In genomic region chr5:81605299-81605698, GRCh38 we compare ENCODE assay signal across 37 cellular contexts.
"Had no signal": no experiment of that assay in that cellular context is flagged by ENCODE, and none has a peak within 500 bp of the region (broad histone marks: within the 10 kb centered on the region; RNA-seq: fewer than 3 reads in every experiment).

No MANE protein-coding gene starts in this region.

- H3K27ac Mint-ChIP-seq: activated B cell treated with CpG ODN at 0.5 μM for 24 hours; activated CD8-positive, alpha-beta T cell treated with anti-CD3 and anti-CD28 coated beads for 36 hours; activated naive CD4-positive, alpha-beta T cell treated with anti-CD3 and anti-CD28 coated beads for 36 hours; activated naive CD4-positive, alpha-beta T cell treated with anti-CD3 and anti-CD28 coated beads, Interleukin-2, amount 50 U/mL, for 24 hours; activated naive CD8-positive, alpha-beta T cell treated with anti-CD3 and anti-CD28 coated beads for 36 hours; activated naive CD8-positive, alpha-beta T cell treated with anti-CD3 and anti-CD28 coated beads, Interleukin-2, amount 50 U/mL, for 24 hours; activated T-helper 1 cell treated with anti-CD3 and anti-CD28 coated beads, Interleukin-12 subunit alpha, Interleukin-12 subunit beta, Interleukin-2, Interleukin-4 antibody, amounts not matched to agents 30 ng/mL and 10 ng/mL and 1 ng/mL, durations not matched to agents 14 hours and 24 hours and 36 hours; activated T-helper 2 cell treated with anti-CD3 and anti-CD28 coated beads, Interferon-gamma antibody, Interleukin-2, Interleukin-4, amounts not matched to agents 10 μg/mL and 5 μg/mL and 100 μg/mL, durations not matched to agents 14 hours and 24 hours and 36 hours; effector memory CD8-positive, alpha-beta T cell; T-helper 17 cell; T-helper 2 cell treated with Interferon-gamma antibody and Interleukin-4, amounts not matched to agents 5 μg/mL and 100 μg/mL, for 36 hours had no signal

- H3K4me3 ChIP-seq: adrenal gland, body of pancreas, esophagus muscularis mucosa, gastrocnemius medialis, heart left ventricle had no signal

- FAIRE-seq: colon had no signal

- DNase-seq: activated B cell treated with CpG ODN at 0.5 μM for 24 hours; activated CD4-positive, alpha-beta T cell treated with anti-CD3 and anti-CD28 coated beads for 48 hours; activated CD4-positive, alpha-beta T cell treated with anti-CD3 and anti-CD28 coated beads, Interleukin-2, amount 50 U/mL, for 1 hour; activated CD4-positive, alpha-beta T cell treated with anti-CD3 and anti-CD28 coated beads, Interleukin-2, amount 50 U/mL, for 48 hours; activated CD8-positive, alpha-beta memory T cell treated with anti-CD3 and anti-CD28 coated beads for 24 hours; activated CD8-positive, alpha-beta memory T cell treated with anti-CD3 and anti-CD28 coated beads, Interleukin-2, amount 50 U/mL, for 4 hours; activated CD8-positive, alpha-beta T cell treated with anti-CD3 and anti-CD28 coated beads for 36 hours; activated effector memory CD4-positive, alpha-beta T cell treated with anti-CD3 and anti-CD28 coated beads, Interleukin-2, amount 50 U/mL, for 16 hours; activated naive CD4-positive, alpha-beta T cell treated with anti-CD3 and anti-CD28 coated beads for 36 hours; activated naive CD8-positive, alpha-beta T cell treated with anti-CD3 and anti-CD28 coated beads for 36 hours; activated naive CD8-positive, alpha-beta T cell treated with anti-CD3 and anti-CD28 coated beads, Interleukin-2, amount 50 U/mL, for 24 hours; activated T-cell treated with anti-CD3 and anti-CD28 coated beads, Interleukin-2, amount 50 U/mL, for 1 hour; activated T-cell treated with anti-CD3 and anti-CD28 coated beads, Interleukin-2, amount 50 U/mL, for 48 hours; adrenal gland; amygdala; aorta; body of pancreas; caudate nucleus; cortex of kidney; dermis blood vessel endothelial cell; effector CD4-positive, alpha-beta T cell; effector memory CD8-positive, alpha-beta T cell; erythroblast; foreskin keratinocyte; gastrocnemius medialis; glutamatergic neuron; heart left ventricle; T-helper 17 cell; T1000; WERI-Rb-1 had no signal

- H3K27me3 Mint-ChIP-seq: activated B cell treated with CpG ODN at 0.5 μM for 24 hours; activated CD8-positive, alpha-beta T cell treated with anti-CD3 and anti-CD28 coated beads for 36 hours; activated naive CD4-positive, alpha-beta T cell treated with anti-CD3 and anti-CD28 coated beads, Interleukin-2, amount 50 U/mL, for 24 hours; activated naive CD8-positive, alpha-beta T cell treated with anti-CD3 and anti-CD28 coated beads for 36 hours; activated naive CD8-positive, alpha-beta T cell treated with anti-CD3 and anti-CD28 coated beads, Interleukin-2, amount 50 U/mL, for 24 hours; effector memory CD8-positive, alpha-beta T cell; T-helper 17 cell had no signal

- H3K9me3 Mint-ChIP-seq: activated naive CD4-positive, alpha-beta T cell treated with anti-CD3 and anti-CD28 coated beads, Interleukin-2, amount 50 U/mL, for 24 hours; effector memory CD8-positive, alpha-beta T cell had no signal

- H3K27me3 ChIP-seq: adrenal gland, body of pancreas, esophagus muscularis mucosa, foreskin keratinocyte, gastrocnemius medialis, heart left ventricle had no signal

- H3K4me1 ChIP-seq: body of pancreas, foreskin keratinocyte, gastrocnemius medialis had no signal

- ATAC-seq: activated CD4-positive, CD25-positive, alpha-beta regulatory T cell treated with anti-CD3 and anti-CD28 coated beads, Interleukin-2, amount 50 U/mL, for 24 hours; activated CD8-positive, alpha-beta T cell treated with anti-CD3 and anti-CD28 coated beads for 36 hours; activated naive CD8-positive, alpha-beta T cell treated with anti-CD3 and anti-CD28 coated beads, Interleukin-2, amount 50 U/mL, for 24 hours; body of pancreas; effector memory CD8-positive, alpha-beta T cell; foreskin keratinocyte; gastrocnemius medialis; heart left ventricle; T-helper 17 cell had no signal

- H3K4me3 Mint-ChIP-seq: activated B cell treated with CpG ODN at 0.5 μM for 24 hours; activated CD8-positive, alpha-beta T cell treated with anti-CD3 and anti-CD28 coated beads for 36 hours; activated naive CD4-positive, alpha-beta T cell treated with anti-CD3 and anti-CD28 coated beads for 36 hours; activated naive CD4-positive, alpha-beta T cell treated with anti-CD3 and anti-CD28 coated beads, Interleukin-2, amount 50 U/mL, for 24 hours; activated naive CD8-positive, alpha-beta T cell treated with anti-CD3 and anti-CD28 coated beads for 36 hours; activated naive CD8-positive, alpha-beta T cell treated with anti-CD3 and anti-CD28 coated beads, Interleukin-2, amount 50 U/mL, for 24 hours; activated T-helper 1 cell treated with anti-CD3 and anti-CD28 coated beads, Interleukin-12 subunit alpha, Interleukin-12 subunit beta, Interleukin-2, Interleukin-4 antibody, amounts not matched to agents 30 ng/mL and 10 ng/mL and 1 ng/mL, durations not matched to agents 14 hours and 24 hours and 36 hours; effector memory CD8-positive, alpha-beta T cell; T-helper 17 cell; T-helper 2 cell treated with Interferon-gamma antibody and Interleukin-4, amounts not matched to agents 5 μg/mL and 100 μg/mL, for 36 hours had no signal

- H3K27ac ChIP-seq: adrenal gland, body of pancreas, esophagus muscularis mucosa, foreskin keratinocyte, gastrocnemius medialis, heart left ventricle, WERI-Rb-1 had no signal

- H3K36me3 ChIP-seq: WERI-Rb-1 had no signal

- H3K9me3 ChIP-seq: adrenal gland, gastrocnemius medialis had no signal

- H3K4me1 Mint-ChIP-seq: activated B cell treated with CpG ODN at 0.5 μM for 24 hours had no signal
